In the genomic region with DNA sequence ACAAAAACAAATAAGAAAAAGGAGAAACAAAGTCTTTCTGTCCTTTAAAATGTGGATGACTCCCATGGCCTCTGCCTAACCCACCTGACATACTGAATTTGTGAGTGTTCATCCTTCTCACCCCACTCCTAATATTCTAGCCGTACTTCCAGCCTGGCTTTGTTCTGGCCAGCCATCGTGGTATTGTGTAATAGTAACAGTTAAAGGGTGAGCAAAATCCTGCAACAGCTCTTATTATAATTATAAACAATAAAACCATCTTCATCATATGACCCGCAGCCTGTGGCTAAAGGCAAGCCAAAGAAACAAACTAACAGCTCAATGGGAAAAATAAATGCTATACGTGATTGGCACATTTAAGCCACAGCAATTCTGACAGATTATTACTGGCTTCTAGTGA, we compare ENCODE assay signal across 17 cellular contexts.
DNase-seq lines count a peak whose midpoint lies in the region; ATAC-seq and TF ChIP-seq lines count a peak whose summit lies in the region.
"Had no signal": no experiment of that assay in that cellular context is flagged by ENCODE, and none has a peak within 500 bp of the region (broad histone marks: within the 10 kb centered on the region; RNA-seq: fewer than 3 reads in every experiment).

No MANE protein-coding gene starts in this region.

- H3K9me3 ChIP-seq in smooth muscle cell (replicated peaks; ENCODE audit: low read depth), result no peaks in the 10 kb centered on the region
- H3K9me3 ChIP-seq: BLaER1 treated with 17β-estradiol and CSF1 and Interleukin-3, amounts not matched to agents 10 nM and 100 nM; HAP-1 had no signal

- H3K27me3 Mint-ChIP-seq in HFFc6 (ENCODE audit: insufficient read depth), result peaks cover 8% of the 10 kb centered on the region
- H3K27me3 Mint-ChIP-seq in mesothelial cell of epicardium (ENCODE audit: low read depth), result no peaks in the 10 kb centered on the region
- H3K27me3 Mint-ChIP-seq: B cell, IgD-negative memory B cell had no signal

- H3K27ac ChIP-seq in smooth muscle cell (ENCODE audit: low read depth), result peak overlapping the region; percentile 36
- H3K27ac ChIP-seq: BLaER1 treated with 17β-estradiol and CSF1 and Interleukin-3, amounts not matched to agents 10 nM and 100 nM; HL-60 had no signal

- WGBS in smooth muscle cell (ENCODE audit: low lambda C conversion rate), result 81% methylated on average over 4 of the region's 4 CpGs

- H3K9me3 Mint-ChIP-seq in HFFc6 (no peaks in the 10 kb centered on the region), mesothelial cell of epicardium (no peaks in the 10 kb centered on the region)
- H3K9me3 Mint-ChIP-seq: IgD-negative memory B cell had no signal

- H2AFZ ChIP-seq in smooth muscle cell (ENCODE audit: low read depth), result no peak overlapping the region

- H3K4me2 ChIP-seq in smooth muscle cell, result no peak overlapping the region
- H3K4me2 ChIP-seq: BLaER1 treated with 17β-estradiol and CSF1 and Interleukin-3, amounts not matched to agents 10 nM and 100 nM had no signal

- TF ChIP-seq CTCF in HFFc6 (IDR thresholded peaks at IDR 0.05) (no peak), mesothelial cell of epicardium (IDR thresholded peaks at IDR 0.05; ENCODE audit: unreplicated experiment) (no peak), smooth muscle cell (IDR thresholded peaks at IDR 0.05; ENCODE audit: borderline replicate concordance, insufficient read depth, poor library complexity, severe bottlenecking) (no peak)

- no peaks in the 10 kb centered on the region for H3K4me1 ChIP-seq in smooth muscle cell (ENCODE audit: low read depth)

- H3K4me3 Mint-ChIP-seq in HFFc6 (no peak overlapping the region), mesothelial cell of epicardium (no peak overlapping the region)
- H3K4me3 Mint-ChIP-seq: B cell; CD8-positive, alpha-beta T cell; IgD-negative memory B cell had no signal

- H3K36me3 ChIP-seq in smooth muscle cell (ENCODE audit: low read depth), result no peaks in the 10 kb centered on the region
- H3K36me3 ChIP-seq: BLaER1 treated with 17β-estradiol and CSF1 and Interleukin-3, amounts not matched to agents 10 nM and 100 nM; HAP-1 had no signal

- H4K20me1 ChIP-seq in smooth muscle cell (ENCODE audit: low read depth), result no peaks in the 10 kb centered on the region
- H4K20me1 ChIP-seq: BLaER1 treated with 17β-estradiol and CSF1 and Interleukin-3, amounts not matched to agents 10 nM and 100 nM had no signal

- no peak overlapping the region for H3K9ac ChIP-seq in smooth muscle cell (ENCODE audit: low read depth)
- H3K9ac ChIP-seq: BLaER1 treated with 17β-estradiol and CSF1 and Interleukin-3, amounts not matched to agents 10 nM and 100 nM had no signal

- ATAC-seq in GM21717 (IDR thresholded peaks at IDR 0.05; ENCODE audit: unreplicated experiment), result no peak
- ATAC-seq: CD8-positive, alpha-beta T cell; GM12878 had no signal

- no peak overlapping the region for H3K4me3 ChIP-seq in smooth muscle cell
- H3K4me3 ChIP-seq: BLaER1 treated with 17β-estradiol and CSF1 and Interleukin-3, amounts not matched to agents 10 nM and 100 nM; GM12878; HAP-1 had no signal

- no peaks in the 10 kb centered on the region for H3K36me3 Mint-ChIP-seq in HFFc6 (ENCODE audit: low read depth)
- no peaks in the 10 kb centered on the region for H3K36me3 Mint-ChIP-seq in mesothelial cell of epicardium
- H3K36me3 Mint-ChIP-seq: CD8-positive, alpha-beta T cell; IgD-negative memory B cell had no signal

- no peaks in the 10 kb centered on the region for H3K79me2 ChIP-seq in smooth muscle cell (ENCODE audit: low read depth)

- no peak for DNase-seq in HFFc6
- peak; percentile 4 for DNase-seq in M059J (ENCODE audit: low read depth)
- DNase-seq in mesothelial cell of epicardium (ENCODE audit: low spot score in 2 of 2, unreplicated experiment in 2 of 2), result no peak
- no peak for DNase-seq in smooth muscle cell (lab: John Stamatoyannopoulos, UW; ENCODE audit: unreplicated experiment)
- DNase-seq in DMS 273 treated with DMSO at 0.1 percent for 48 hours (lab: John Stamatoyannopoulos, UW), result no peak
- DNase-seq in activated CD4-positive, alpha-beta T cell treated with anti-CD3 and anti-CD28 coated beads for 1 hour, result no peak
- DNase-seq: Calu3; CD8-positive, alpha-beta T cell; DMS53; DND-41 had no signal

- peaks cover 5% of the 10 kb centered on the region for H3K27me3 ChIP-seq in smooth muscle cell (ENCODE audit: low read depth)
- H3K27me3 ChIP-seq: BLaER1 treated with 17β-estradiol and CSF1 and Interleukin-3, amounts not matched to agents 10 nM and 100 nM had no signal

- H3F3A ChIP-seq in smooth muscle cell (ENCODE audit: low read depth), result no peaks in the 10 kb centered on the region

- H3K4me1 Mint-ChIP-seq in HFFc6 (ENCODE audit: low read depth) (peaks cover 45% of the 10 kb centered on the region), mesothelial cell of epicardium (peaks cover 9% of the 10 kb centered on the region)
- H3K4me1 Mint-ChIP-seq: B cell, IgD-negative memory B cell had no signal

- peak overlapping the region; percentile 81 for H3K27ac Mint-ChIP-seq in HFFc6
- peak overlapping the region; percentile 78 for H3K27ac Mint-ChIP-seq in mesothelial cell of epicardium
- H3K27ac Mint-ChIP-seq: B cell; CD8-positive, alpha-beta T cell had no signal
